In the genomic region with DNA sequence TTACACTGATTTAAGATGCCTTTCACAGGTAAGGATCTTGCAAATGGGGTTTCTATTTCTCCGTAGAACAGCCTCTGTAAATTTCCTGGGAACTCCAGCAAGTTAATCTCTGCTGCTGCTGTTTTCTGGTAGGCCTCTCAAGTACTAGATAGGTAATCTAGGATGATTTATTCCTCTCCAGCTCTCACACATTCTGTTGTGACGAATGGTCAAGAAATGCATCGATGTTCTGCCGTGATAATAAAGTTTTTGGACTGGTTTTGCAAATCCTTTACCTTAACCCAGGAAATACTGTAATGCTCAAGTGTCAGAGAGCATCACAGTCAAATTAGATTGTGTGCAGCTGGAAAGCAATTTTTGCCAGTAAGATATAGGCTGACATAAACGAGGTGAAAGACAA, we compare ENCODE assay signal across 20 cellular contexts.
DNase-seq lines count a peak whose midpoint lies in the region; ATAC-seq and TF ChIP-seq lines count a peak whose summit lies in the region.
"Had no signal": no experiment of that assay in that cellular context is flagged by ENCODE, and none has a peak within 500 bp of the region (broad histone marks: within the 10 kb centered on the region; RNA-seq: fewer than 3 reads in every experiment).

No MANE protein-coding gene starts in this region.

- H3K9me3 ChIP-seq in HUES6 (ENCODE audit: control insufficient read depth, insufficient read depth, low read depth, low read length): no peaks in the 10 kb centered on the region
- H3K9me3 ChIP-seq in smooth muscle cell (replicated peaks; ENCODE audit: low read depth): no peaks in the 10 kb centered on the region
- H3K9me3 ChIP-seq: BLaER1 treated with 17β-estradiol and CSF1 and Interleukin-3, amounts not matched to agents 10 nM and 100 nM had no signal

- no peaks in the 10 kb centered on the region for H3K4me1 Mint-ChIP-seq in natural killer cell treated with Interleukin-12 subunit alpha and Interleukin-12 subunit beta and Interleukin-15 and Interleukin-18, amount 100 ng/mL, for 72 hours (ENCODE audit: low read depth in 2 of 2)
- H3K4me1 Mint-ChIP-seq: B cell, IgD-negative memory B cell had no signal

- no peaks in the 10 kb centered on the region for H3F3A ChIP-seq in smooth muscle cell (ENCODE audit: low read depth)

- H3K79me2 ChIP-seq in smooth muscle cell (ENCODE audit: low read depth): no peaks in the 10 kb centered on the region

- H3K4me3 ChIP-seq in HUES6 (ENCODE audit: low read depth, low read length): no peak overlapping the region
- no peak overlapping the region for H3K4me3 ChIP-seq in smooth muscle cell
- H3K4me3 ChIP-seq: BLaER1 treated with 17β-estradiol and CSF1 and Interleukin-3, amounts not matched to agents 10 nM and 100 nM; GM23248 had no signal

- no peaks in the 10 kb centered on the region for H3K27me3 Mint-ChIP-seq in natural killer cell treated with Interleukin-12 subunit alpha and Interleukin-12 subunit beta and Interleukin-15 and Interleukin-18, amount 100 ng/mL, for 72 hours
- H3K27me3 Mint-ChIP-seq: B cell, IgD-negative memory B cell had no signal

- H3K27ac ChIP-seq in HUES6 (ENCODE audit: low read depth, low read length) (peak overlapping the region; percentile 42; the same call in 1 of the 2 replicates), foreskin keratinocyte (no peak overlapping the region), smooth muscle cell (ENCODE audit: low read depth) (no peak overlapping the region)
- H3K27ac ChIP-seq: BLaER1 treated with 17β-estradiol and CSF1 and Interleukin-3, amounts not matched to agents 10 nM and 100 nM; GM23248; HL-60 had no signal

- DNase-seq in amniotic epithelial cell (ENCODE audit: low read depth): peak; percentile 64
- DNase-seq in foreskin keratinocyte: peak; percentile 4 to 11
- DNase-seq in smooth muscle cell (lab: John Stamatoyannopoulos, UW; ENCODE audit: unreplicated experiment): no peak
- DNase-seq in cardiac septum (ENCODE audit: low spot score): no peak
- DNase-seq in natural killer cell treated with Interleukin-12 subunit alpha and Interleukin-12 subunit beta and Interleukin-15 and Interleukin-18, amount 100 ng/mL, for 72 hours (ENCODE audit: low spot score): no peak
- DNase-seq: Calu3; CD8-positive, alpha-beta T cell; DMS79 treated with DMSO at 0.1 percent for 48 hours; GF-D8; GM23248; H7; HFFc6 had no signal

- peaks cover 7% of the 10 kb centered on the region for H3K9me3 Mint-ChIP-seq in natural killer cell treated with Interleukin-12 subunit alpha and Interleukin-12 subunit beta and Interleukin-15 and Interleukin-18, amount 100 ng/mL, for 72 hours
- H3K9me3 Mint-ChIP-seq: HFFc6 had no signal

- H3K4me1 ChIP-seq in HUES6 (ENCODE audit: control insufficient read depth, insufficient read depth, low read length) (no peaks in the 10 kb centered on the region; the same call in 1 of the 2 replicates), foreskin keratinocyte (no peaks in the 10 kb centered on the region), smooth muscle cell (ENCODE audit: low read depth) (no peaks in the 10 kb centered on the region)
- H3K4me1 ChIP-seq: BLaER1 treated with 17β-estradiol and CSF1 and Interleukin-3, amounts not matched to agents 10 nM and 100 nM had no signal

- WGBS in smooth muscle cell (ENCODE audit: low lambda C conversion rate): 30% methylated on average over 5 of the region's 5 CpGs

- peak overlapping the region; percentile 39 for H3K4me2 ChIP-seq in smooth muscle cell
- H3K4me2 ChIP-seq: BLaER1 treated with 17β-estradiol and CSF1 and Interleukin-3, amounts not matched to agents 10 nM and 100 nM had no signal

- H3K9ac ChIP-seq in HUES6 (ENCODE audit: low read length) (no peak overlapping the region), smooth muscle cell (ENCODE audit: low read depth) (no peak overlapping the region)
- H3K9ac ChIP-seq: BLaER1 treated with 17β-estradiol and CSF1 and Interleukin-3, amounts not matched to agents 10 nM and 100 nM; GM23248 had no signal

- no peak for ATAC-seq in foreskin keratinocyte
- no peak for ATAC-seq in GM18520 (IDR thresholded peaks at IDR 0.05; ENCODE audit: unreplicated experiment)
- no peak for ATAC-seq in natural killer cell treated with Interleukin-12 subunit alpha and Interleukin-12 subunit beta and Interleukin-15 and Interleukin-18, amount 100 ng/mL, for 72 hours
- ATAC-seq: CD8-positive, alpha-beta T cell; HCT116; HepG2 had no signal

- H3K36me3 ChIP-seq in HUES6 (ENCODE audit: control insufficient read depth, insufficient read depth, low read length) (no peaks in the 10 kb centered on the region), smooth muscle cell (ENCODE audit: low read depth) (no peaks in the 10 kb centered on the region)
- H3K36me3 ChIP-seq: BLaER1 treated with 17β-estradiol and CSF1 and Interleukin-3, amounts not matched to agents 10 nM and 100 nM had no signal

- H4K20me1 ChIP-seq in smooth muscle cell (ENCODE audit: low read depth): no peaks in the 10 kb centered on the region
- H4K20me1 ChIP-seq: BLaER1 treated with 17β-estradiol and CSF1 and Interleukin-3, amounts not matched to agents 10 nM and 100 nM had no signal

- intact Hi-C loops in cardiac septum (cut with DNase I): no loop called here

- no peak overlapping the region for H3K27ac Mint-ChIP-seq in natural killer cell treated with Interleukin-12 subunit alpha and Interleukin-12 subunit beta and Interleukin-15 and Interleukin-18, amount 100 ng/mL, for 72 hours
- H3K27ac Mint-ChIP-seq: B cell; CD8-positive, alpha-beta T cell; HFFc6; IgD-negative memory B cell had no signal

- no peaks in the 10 kb centered on the region for H3K36me3 Mint-ChIP-seq in natural killer cell treated with Interleukin-12 subunit alpha and Interleukin-12 subunit beta and Interleukin-15 and Interleukin-18, amount 100 ng/mL, for 72 hours
- H3K36me3 Mint-ChIP-seq: CD8-positive, alpha-beta T cell; IgD-negative memory B cell had no signal

- no peak overlapping the region for H3K4me3 Mint-ChIP-seq in natural killer cell treated with Interleukin-12 subunit alpha and Interleukin-12 subunit beta and Interleukin-15 and Interleukin-18, amount 100 ng/mL, for 72 hours
- H3K4me3 Mint-ChIP-seq: B cell; CD8-positive, alpha-beta T cell; HFFc6; IgD-negative memory B cell had no signal

- TF ChIP-seq CTCF in foreskin keratinocyte (conservative IDR thresholded peaks at IDR 0.05): no peak
- no peak for TF ChIP-seq CTCF in smooth muscle cell (IDR thresholded peaks at IDR 0.05; ENCODE audit: borderline replicate concordance, insufficient read depth, poor library complexity, severe bottlenecking)

- H2AFZ ChIP-seq in smooth muscle cell (ENCODE audit: low read depth): peak overlapping the region; percentile 88
- H2AFZ ChIP-seq: GM23248 had no signal

- no peaks in the 10 kb centered on the region for H3K27me3 ChIP-seq in HUES6 (ENCODE audit: control insufficient read depth, insufficient read depth, low read length)
- no peaks in the 10 kb centered on the region for H3K27me3 ChIP-seq in foreskin keratinocyte
- no peaks in the 10 kb centered on the region for H3K27me3 ChIP-seq in smooth muscle cell (ENCODE audit: low read depth)
- H3K27me3 ChIP-seq: BLaER1 treated with 17β-estradiol and CSF1 and Interleukin-3, amounts not matched to agents 10 nM and 100 nM had no signal

Comparison
In these comparisons a context has a peak if more than half of its experiments do, and no peak if none do; other contexts are left out.
1. DNase-seq: peak in amniotic epithelial cell (single experiment) and foreskin keratinocyte (2 of 2); none in smooth muscle cell (single experiment), cardiac septum (single experiment) and natural killer cell treated with Interleukin-12 subunit alpha and Interleukin-12 subunit beta and Interleukin-15 and Interleukin-18, amount 100 ng/mL, for 72 hours (single experiment).